Comparison of ENCODE assay signal across 25 cellular contexts in genomic region chrX:30876367-30876766, GRCh38. TPM values are rescaled to one million over a fixed set of nuclear protein-coding genes. Genes with fewer than 3 reads are reported as not detected.
A peak's percentile ranks its signal among the peaks of the same experiment; 100 is the strongest.
DNase-seq lines count a peak whose midpoint lies in the region; ATAC-seq and TF ChIP-seq lines count a peak whose summit lies in the region.
"Had no signal": no experiment of that assay in that cellular context is flagged by ENCODE, and none has a peak within 500 bp of the region (broad histone marks: within the 10 kb centered on the region; RNA-seq: fewer than 3 reads in every experiment).

No MANE protein-coding gene starts in this region.

- H3K4me1 ChIP-seq in mammary epithelial cell (ENCODE audit: insufficient read depth, low read length) (peaks cover 32% of the 10 kb centered on the region), left lung (no peaks in the 10 kb centered on the region), aorta (ENCODE audit: control insufficient read depth in 1 of 2, insufficient read depth in 2 of 2, low read length in 2 of 2) (no peaks in the 10 kb centered on the region)
- H3K4me1 ChIP-seq: sigmoid colon, uterus had no signal

- intact Hi-C loops in mammary epithelial cell (cut with micrococcal nuclease), result loop anchor here (1.0 kb wide), 1 partner anchor 13 kb away; the partner anchor contains the start of gene TAB3
- intact Hi-C loops in left lung (cut with DNase I), result no loop called here
- intact Hi-C loops in aorta (cut with DNase I), result no loop called here

- no peaks in the 10 kb centered on the region for H3K27me3 ChIP-seq in mammary epithelial cell (ENCODE audit: insufficient read depth, low read length)
- H3K27me3 ChIP-seq in left lung, result no peaks in the 10 kb centered on the region
- H3K27me3 ChIP-seq in aorta (ENCODE audit: control insufficient read depth in 1 of 2, insufficient read depth in 2 of 2, low read length in 1 of 2), result no peaks in the 10 kb centered on the region
- H3K27me3 ChIP-seq: pancreas, sigmoid colon, uterus had no signal

- peaks cover 78% of the 10 kb centered on the region for H3K79me2 ChIP-seq in mammary epithelial cell (ENCODE audit: insufficient read depth, low read length)

- H3K9ac ChIP-seq in mammary epithelial cell (ENCODE audit: insufficient read depth, low read length), result peak overlapping the region; percentile 69

- no peak overlapping the region for H2AFZ ChIP-seq in mammary epithelial cell (ENCODE audit: low read depth, low read length)

- H3K9me3 Mint-ChIP-seq in stimulated activated naive CD8-positive, alpha-beta T cell treated with anti-CD3 and anti-CD28 coated beads, Interleukin-15, Interleukin-2, amounts not matched to agents 100 ng/mL and 50 ng/mL, for 24 hours, result no peaks in the 10 kb centered on the region
- H3K9me3 Mint-ChIP-seq: activated CD4-positive, alpha-beta memory T cell treated with anti-CD3 and anti-CD28 coated beads for 36 hours; central memory CD8-positive, alpha-beta T cell; memory B cell had no signal

- dilution Hi-C loops in mammary epithelial cell (cut with HindIII; ENCODE audit: low sequenced_read_pairs), result no loop called here

- in situ Hi-C loops in mammary epithelial cell (cut with MboI; ENCODE audit: low sequenced_read_pairs in 2 of 2), result no loop called here

- ATAC-seq in stimulated activated naive CD8-positive, alpha-beta T cell treated with anti-CD3 and anti-CD28 coated beads, Interleukin-15, Interleukin-2, amounts not matched to agents 100 U/mL and 50 U/mL, for 24 hours, result no peak
- ATAC-seq in left lobe of liver, result peak; percentile 51
- ATAC-seq in left lung, result no peak
- no peak for ATAC-seq in aorta (ENCODE audit: low FRiP score)
- ATAC-seq: pancreas had no signal

- TF ChIP-seq CTCF in mammary epithelial cell (conservative IDR thresholded peaks at IDR 0.05 in 1 of 2, IDR thresholded peaks at IDR 0.05 in 1 of 2; ENCODE audit: extremely low read depth in 1 of 2, insufficient read depth in 1 of 2, low read depth in 1 of 2, low read length in 2 of 2) (no peak), left lung (IDR thresholded peaks at IDR 0.05) (no peak)

- no peaks in the 10 kb centered on the region for H3K27me3 Mint-ChIP-seq in stimulated activated naive CD8-positive, alpha-beta T cell treated with anti-CD3 and anti-CD28 coated beads, Interleukin-15, Interleukin-2, amounts not matched to agents 100 ng/mL and 50 ng/mL, for 24 hours
- H3K27me3 Mint-ChIP-seq: activated CD4-positive, alpha-beta memory T cell treated with anti-CD3 and anti-CD28 coated beads for 36 hours; central memory CD8-positive, alpha-beta T cell; memory B cell; naive B cell had no signal

- H3K4me3 ChIP-seq in mammary epithelial cell (replicated peaks in 1 of 3; ENCODE audit: insufficient read depth in 1 of 3, low read depth in 2 of 3, low read length in 3 of 3), result peak overlapping the region in 1 of 3 experiments; percentile 10
- no peak overlapping the region for H3K4me3 ChIP-seq in left lung
- no peak overlapping the region for H3K4me3 ChIP-seq in aorta (ENCODE audit: low read length in 2 of 2)
- H3K4me3 ChIP-seq: dorsolateral prefrontal cortex, pancreas, sigmoid colon, uterus had no signal

- no peak overlapping the region for H3K4me3 Mint-ChIP-seq in stimulated activated naive CD8-positive, alpha-beta T cell treated with anti-CD3 and anti-CD28 coated beads, Interleukin-15, Interleukin-2, amounts not matched to agents 100 ng/mL and 50 ng/mL, for 24 hours
- H3K4me3 Mint-ChIP-seq: activated CD4-positive, alpha-beta memory T cell treated with anti-CD3 and anti-CD28 coated beads for 36 hours; CD14-positive monocyte; central memory CD8-positive, alpha-beta T cell; memory B cell; naive B cell had no signal

- no peaks in the 10 kb centered on the region for H3K36me3 ChIP-seq in mammary epithelial cell (ENCODE audit: insufficient read depth, low read length)
- no peaks in the 10 kb centered on the region for H3K36me3 ChIP-seq in left lung
- H3K36me3 ChIP-seq in aorta (ENCODE audit: control insufficient read depth in 1 of 2, insufficient read depth in 2 of 2, low read length in 1 of 2), result no peaks in the 10 kb centered on the region
- H3K36me3 ChIP-seq: pancreas, uterus had no signal

- H3K27ac ChIP-seq in mammary epithelial cell (ENCODE audit: insufficient read depth, low read depth, low read length) (peak overlapping the region; percentile 96), left lung (no peak overlapping the region), aorta (ENCODE audit: low read depth in 1 of 2, low read length in 2 of 2) (no peak overlapping the region)
- H3K27ac ChIP-seq: dorsolateral prefrontal cortex, pancreas, sigmoid colon had no signal

- peak overlapping the region; percentile 21 for H3K27ac Mint-ChIP-seq in stimulated activated naive CD8-positive, alpha-beta T cell treated with anti-CD3 and anti-CD28 coated beads, Interleukin-15, Interleukin-2, amounts not matched to agents 100 ng/mL and 50 ng/mL, for 24 hours
- H3K27ac Mint-ChIP-seq: activated CD4-positive, alpha-beta memory T cell treated with anti-CD3 and anti-CD28 coated beads for 36 hours; memory B cell had no signal

- CTCF ChIA-PET in mammary epithelial cell (lab: Charles Lee; ENCODE audit: low non-redundant PET), result no interaction called here

- no peaks in the 10 kb centered on the region for H4K20me1 ChIP-seq in mammary epithelial cell (ENCODE audit: insufficient read depth, low read length)

- peaks cover 58% of the 10 kb centered on the region for H3K4me1 Mint-ChIP-seq in stimulated activated naive CD8-positive, alpha-beta T cell treated with anti-CD3 and anti-CD28 coated beads, Interleukin-15, Interleukin-2, amounts not matched to agents 100 ng/mL and 50 ng/mL, for 24 hours (ENCODE audit: low read depth)

- no TSS peak for BruUV-seq in mammary epithelial cell (replicated peaks; lab: Mats Ljungman, UMichigan)

- WGBS in mammary epithelial cell (ENCODE audit: low coverage, missing lambda C conversion rate), result 17% methylated on average over 6 of the region's 6 CpGs
- 89 to 93% methylated on average over 6 of the region's 6 CpGs for WGBS in aorta, 2 donors

- peak overlapping the region; percentile 77 for H3K4me2 ChIP-seq in mammary epithelial cell (ENCODE audit: insufficient read depth, low read depth, low read length)

- peaks cover 4% of the 10 kb centered on the region for H3K36me3 Mint-ChIP-seq in stimulated activated naive CD8-positive, alpha-beta T cell treated with anti-CD3 and anti-CD28 coated beads, Interleukin-15, Interleukin-2, amounts not matched to agents 100 ng/mL and 50 ng/mL, for 24 hours (ENCODE audit: low read depth)
- H3K36me3 Mint-ChIP-seq: memory B cell, naive B cell had no signal

- H3K9me3 ChIP-seq in mammary epithelial cell (replicated peaks; ENCODE audit: insufficient read depth, low read length), result no peaks in the 10 kb centered on the region
- no peaks in the 10 kb centered on the region for H3K9me3 ChIP-seq in left lung
- H3K9me3 ChIP-seq in aorta (ENCODE audit: control insufficient read depth, low read length), result no peaks in the 10 kb centered on the region
- H3K9me3 ChIP-seq: pancreas, sigmoid colon, uterus had no signal

- no peak for DNase-seq in stimulated activated naive CD8-positive, alpha-beta T cell treated with anti-CD3 and anti-CD28 coated beads, Interleukin-15, Interleukin-2, amounts not matched to agents 100 U/mL and 50 U/mL, for 24 hours
- peak; percentile 70 for DNase-seq in mammary epithelial cell
- no peak for DNase-seq in left lobe of liver (ENCODE audit: low spot score)
- no peak for DNase-seq in mucosa of gallbladder (ENCODE audit: low spot score)
- DNase-seq in left lung, result no peak
- DNase-seq in aorta, result no peak
- DNase-seq in anterior cingulate cortex (lab: John Stamatoyannopoulos, UW), result no peak
- DNase-seq: activated CD4-positive, CD25-positive, alpha-beta regulatory T cell; amygdala; dorsolateral prefrontal cortex; foreskin melanocyte; islet precursor cell; KBM-7; naive B cell; NCI-H146; NCI-H526; pancreas; RPMI8226; sigmoid colon; uterus had no signal

RNA-seq across cellular contexts. Expression of gene TAB3, which starts 12.7 kb away (rescaled TPM):
- total RNA-seq in mammary epithelial cell (10 to 100 TPM; 34.1 to 55.5 TPM), left lobe of liver (21.2 TPM), mucosa of gallbladder (29.7 TPM), left lung (10 to 100 TPM; 14.8 to 20.6 TPM), aorta (10 to 100 TPM; 16.9 to 18.0 TPM)
- polyA plus RNA-seq in mammary epithelial cell (25.6 TPM), aorta (1 to 10 TPM; 4.5 to 7.4 TPM)
- 24.9 TPM for polyA minus RNA-seq in mammary epithelial cell
